In genomic region chr3:183188895-183189462, GRCh38 we compare ENCODE assay signal across 8 cellular contexts. TPM values are rescaled to one million over a fixed set of nuclear protein-coding genes. Genes with fewer than 3 reads are reported as not detected.
DNase-seq lines count a peak whose midpoint lies in the region; ATAC-seq and TF ChIP-seq lines count a peak whose summit lies in the region.

No MANE protein-coding gene starts in this region.

- no peaks in the 10 kb centered on the region for H3K4me1 ChIP-seq in ascending aorta

- no peaks in the 10 kb centered on the region for H3K9me3 ChIP-seq in ascending aorta

- H3K4me3 ChIP-seq in WI38 (ENCODE audit: low read depth, low read length) (no peak overlapping the region), ascending aorta (no peak overlapping the region)

- H3K4me1 Mint-ChIP-seq in stimulated activated effector memory CD8-positive, alpha-beta T cell treated with anti-CD3 and anti-CD28 coated beads, Interleukin-12 subunit alpha, Interleukin-12 subunit beta, amount 100 ng/mL, for 72 hours: no peaks in the 10 kb centered on the region

- intact Hi-C loops in left ventricle myocardium superior (cut with micrococcal nuclease): loop anchor here (10.0 kb wide), 1 partner anchor 64 kb away; no protein-coding TSS in a partner anchor
- intact Hi-C loops in ascending aorta (cut with DNase I): no loop called here

- H3K27ac Mint-ChIP-seq in stimulated activated effector memory CD8-positive, alpha-beta T cell treated with anti-CD3 and anti-CD28 coated beads, Interleukin-12 subunit alpha, Interleukin-12 subunit beta, amount 100 ng/mL, for 72 hours: no peak overlapping the region

- TF ChIP-seq CTCF in WI38 (IDR thresholded peaks at IDR 0.05; ENCODE audit: low read depth, low read length): peak; percentile 25; the same call in 1 of the 2 replicates
- TF ChIP-seq CTCF in ascending aorta (IDR thresholded peaks at IDR 0.05): peak in 1 of 3 experiments; percentile 33

- no peaks in the 10 kb centered on the region for H3K27me3 ChIP-seq in ascending aorta

- H3K4me3 Mint-ChIP-seq in stimulated activated effector memory CD8-positive, alpha-beta T cell treated with anti-CD3 and anti-CD28 coated beads, Interleukin-12 subunit alpha, Interleukin-12 subunit beta, amount 100 ng/mL, for 72 hours: no peak overlapping the region

- H3K27ac ChIP-seq in ascending aorta: no peak overlapping the region

- peak; percentile 25 for DNase-seq in NCI-H2196 (lab: John Stamatoyannopoulos, UW; ENCODE audit: unreplicated experiment)
- no peak for DNase-seq in NCI-H2196 treated with DMSO at 0.1 percent for 48 hours (lab: John Stamatoyannopoulos, UW; ENCODE audit: unreplicated experiment)
- DNase-seq in left ventricle myocardium superior: peak; percentile 41
- no peak for DNase-seq in stimulated activated effector memory CD8-positive, alpha-beta T cell treated with anti-CD3 and anti-CD28 coated beads, Interleukin-12 subunit alpha, Interleukin-12 subunit beta, amount 100 ng/mL, for 72 hours (ENCODE audit: low spot score in 2 of 2)
- no peak for DNase-seq in ascending aorta (ENCODE audit: low spot score in 2 of 2)
- DNase-seq in NCI-H1092 (lab: John Stamatoyannopoulos, UW): no peak

- no peaks in the 10 kb centered on the region for H3K9me3 Mint-ChIP-seq in stimulated activated effector memory CD8-positive, alpha-beta T cell treated with anti-CD3 and anti-CD28 coated beads, Interleukin-12 subunit alpha, Interleukin-12 subunit beta, amount 100 ng/mL, for 72 hours

- ATAC-seq in HG03159 (IDR thresholded peaks at IDR 0.05; ENCODE audit: unreplicated experiment) (peak; percentile 64), left ventricle myocardium superior (peak; percentile 52)
- peak; percentile 61 for ATAC-seq in stimulated activated effector memory CD8-positive, alpha-beta T cell treated with anti-CD3 and anti-CD28 coated beads, Interleukin-12 subunit alpha, Interleukin-12 subunit beta, amount 100 ng/mL, for 72 hours

- H3K36me3 ChIP-seq in ascending aorta: no peaks in the 10 kb centered on the region

- H3K36me3 Mint-ChIP-seq in stimulated activated effector memory CD8-positive, alpha-beta T cell treated with anti-CD3 and anti-CD28 coated beads, Interleukin-12 subunit alpha, Interleukin-12 subunit beta, amount 100 ng/mL, for 72 hours: no peaks in the 10 kb centered on the region

RNA-seq across cellular contexts. Expression of gene LAMP3, which starts 26.4 kb away (rescaled TPM):
- total RNA-seq in left ventricle myocardium superior: not detected
- total RNA-seq in ascending aorta: not detected

Comparison
In these comparisons a context has a peak if more than half of its experiments do, and no peak if none do; other contexts are left out.
1. DNase-seq: peak in NCI-H2196 (single experiment) and left ventricle myocardium superior (single experiment); none in NCI-H2196 treated with DMSO at 0.1 percent for 48 hours (single experiment), stimulated activated effector memory CD8-positive, alpha-beta T cell treated with anti-CD3 and anti-CD28 coated beads, Interleukin-12 subunit alpha, Interleukin-12 subunit beta, amount 100 ng/mL, for 72 hours (0 of 2), ascending aorta (0 of 2) and NCI-H1092 (single experiment).
2. Peak in every context shown above with its lines, with median percentiles within 50 percentile points of each other: ATAC-seq.